Comparison of ENCODE assay signal across 31 cellular contexts in the genomic region with DNA sequence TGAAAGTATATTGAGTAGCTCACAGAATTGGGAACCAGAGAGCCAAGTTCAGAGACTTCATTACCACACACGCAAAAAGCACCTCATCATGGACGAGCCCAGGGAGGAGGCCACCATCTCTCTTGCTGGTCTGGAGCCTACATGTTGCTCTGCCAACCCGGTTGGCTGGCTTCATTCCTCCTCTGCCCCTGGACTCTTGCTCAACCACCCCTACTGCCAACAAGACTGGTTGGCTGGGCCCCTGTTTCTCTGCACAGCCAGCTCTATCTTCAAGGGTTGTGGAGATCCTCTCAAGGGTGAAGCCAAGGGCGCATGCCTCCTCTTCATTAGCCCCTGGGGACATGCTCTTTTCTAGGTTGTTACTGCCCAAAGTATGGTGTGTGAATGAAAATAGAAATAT.
"Had no signal": no experiment of that assay in that cellular context is flagged by ENCODE, and none has a peak within 500 bp of the region (broad histone marks: within the 10 kb centered on the region; RNA-seq: fewer than 3 reads in every experiment).

No MANE protein-coding gene starts in this region.

- H3K27me3 ChIP-seq: adrenal gland, breast epithelium, gastrocnemius medialis had no signal

- H3K9me3 ChIP-seq: adrenal gland, breast epithelium, gastrocnemius medialis had no signal

- ATAC-seq: activated CD4-positive, CD25-positive, alpha-beta regulatory T cell treated with anti-CD3 and anti-CD28 coated beads, Interleukin-2, amount 50 U/mL, for 24 hours; activated CD8-positive, alpha-beta memory T cell treated with anti-CD3 and anti-CD28 coated beads, Interleukin-2, amount 10 ng/mL, durations not matched to agents 7 days and 5 days; activated CD8-positive, alpha-beta T cell treated with anti-CD3 and anti-CD28 coated beads, Interleukin-2, amount 10 ng/mL, durations not matched to agents 7 days and 5 days; activated naive CD8-positive, alpha-beta T cell treated with anti-CD3 and anti-CD28 coated beads, Interleukin-2, amount 50 U/mL, for 24 hours; esophagus mucosa; foreskin keratinocyte; T-helper 17 cell had no signal

- H3K36me3 ChIP-seq: adrenal gland, breast epithelium, cardiac muscle cell, gastrocnemius medialis, WERI-Rb-1 had no signal

- DNase-seq: activated B cell treated with CpG ODN at 0.5 μM for 24 hours; activated CD4-positive, alpha-beta memory T cell treated with anti-CD3 and anti-CD28 coated beads for 36 hours; activated CD4-positive, alpha-beta T cell treated with anti-CD3 and anti-CD28 coated beads for 48 hours; activated CD8-positive, alpha-beta memory T cell treated with anti-CD3 and anti-CD28 coated beads, Interleukin-2, amount 10 ng/mL, durations not matched to agents 7 days and 5 days; activated CD8-positive, alpha-beta memory T cell treated with anti-CD3 and anti-CD28 coated beads, Interleukin-2, amount 50 U/mL, for 4 hours; activated CD8-positive, alpha-beta T cell treated with anti-CD3 and anti-CD28 coated beads, Interleukin-2, amount 10 ng/mL, durations not matched to agents 7 days and 5 days; activated effector memory CD4-positive, alpha-beta T cell treated with anti-CD3 and anti-CD28 coated beads, Interleukin-2, amount 50 U/mL, for 16 hours; activated naive CD4-positive, alpha-beta T cell treated with anti-CD3 and anti-CD28 coated beads for 36 hours; activated naive CD8-positive, alpha-beta T cell treated with anti-CD3 and anti-CD28 coated beads for 36 hours; activated naive CD8-positive, alpha-beta T cell treated with anti-CD3 and anti-CD28 coated beads, Interleukin-2, amount 50 U/mL, for 24 hours; activated T-cell treated with anti-CD3 and anti-CD28 coated beads, Interleukin-2, amount 50 U/mL, for 1 hour; activated T-cell treated with anti-CD3 and anti-CD28 coated beads, Interleukin-2, amount 50 U/mL, for 48 hours; adrenal gland; amygdala; aorta; central memory CD4-positive, alpha-beta T cell; dorsolateral prefrontal cortex; effector memory CD4-positive, alpha-beta T cell; endodermal cell; foreskin keratinocyte; glutamatergic neuron; T-helper 1 cell; T-helper 17 cell; T1000; WERI-Rb-1 had no signal

- H3K4me3 ChIP-seq: adrenal gland, breast epithelium, cardiac muscle cell, coronary artery, dorsolateral prefrontal cortex, gastrocnemius medialis had no signal

- H3K4me1 ChIP-seq: adrenal gland, breast epithelium, foreskin keratinocyte had no signal

- H3K27ac ChIP-seq: adrenal gland, breast epithelium, cardiac muscle cell, coronary artery, dorsolateral prefrontal cortex, foreskin keratinocyte, gastrocnemius medialis, WERI-Rb-1 had no signal
